27 cellular contexts compared by ENCODE assay signal in the genomic region with DNA sequence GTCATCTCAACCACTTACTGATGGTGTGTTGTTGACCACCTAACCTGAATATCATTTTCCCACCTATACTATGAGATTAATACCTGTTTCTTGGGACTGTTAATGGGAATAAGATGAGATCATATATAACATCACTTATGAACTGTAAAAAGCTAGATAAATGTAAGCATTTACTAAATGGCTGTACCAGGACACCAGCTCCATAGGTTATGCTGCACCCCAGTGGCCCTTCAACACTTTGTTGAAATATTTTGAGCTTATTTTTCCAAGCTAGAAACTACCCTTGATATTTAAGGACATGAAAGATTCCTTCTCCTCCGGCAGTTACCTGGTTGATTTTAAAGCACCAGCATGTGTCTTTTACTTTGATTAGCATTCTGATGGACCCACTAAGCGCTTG.
DNase-seq lines count a peak whose midpoint lies in the region; ATAC-seq and TF ChIP-seq lines count a peak whose summit lies in the region.
"Had no signal": no experiment of that assay in that cellular context is flagged by ENCODE, and none has a peak within 500 bp of the region (broad histone marks: within the 10 kb centered on the region; RNA-seq: fewer than 3 reads in every experiment).

No MANE protein-coding gene starts in this region.

- peaks cover 3% of the 10 kb centered on the region; the same call in 1 of the 2 replicates for H3K27me3 Mint-ChIP-seq in HFFc6 (ENCODE audit: insufficient read depth)
- H3K27me3 Mint-ChIP-seq: activated B cell treated with CpG ODN at 0.5 μM for 24 hours; CD4-positive, alpha-beta T cell had no signal

- TF ChIP-seq CTCF in HFFc6 (IDR thresholded peaks at IDR 0.05) = peak; percentile 33; the same call in 1 of the 2 replicates
- TF ChIP-seq CTCF in Panc1 (IDR thresholded peaks at IDR 0.05) = peak; percentile 48
- no peak for TF ChIP-seq CTCF in gastroesophageal sphincter (IDR thresholded peaks at IDR 0.05)
- TF ChIP-seq CTCF in sigmoid colon (IDR thresholded peaks at IDR 0.05) = peak in 1 of 4 experiments; percentile 14

- H3K4me3 Mint-ChIP-seq in HFFc6 = no peak overlapping the region
- H3K4me3 Mint-ChIP-seq: activated B cell treated with CpG ODN at 0.5 μM for 24 hours; activated CD8-positive, alpha-beta memory T cell treated with anti-CD3 and anti-CD28 coated beads, Interleukin-2, amount 10 ng/mL, durations not matched to agents 7 days and 5 days; CD4-positive, alpha-beta T cell had no signal

- H3K4me1 ChIP-seq in Panc1 (ENCODE audit: control insufficient read depth, insufficient read depth, low read length) = peaks cover 16% of the 10 kb centered on the region
- peaks cover 4 to 81% (median 25%) of the 10 kb centered on the region in 3 donors for H3K4me1 ChIP-seq in gastroesophageal sphincter
- peaks cover 0 to 68% (median 58%) of the 10 kb centered on the region in 4 donors for H3K4me1 ChIP-seq in sigmoid colon

- H3K27ac ChIP-seq in Panc1 (ENCODE audit: low read length) = peak overlapping the region; percentile 9; the same call in 1 of the 2 replicates
- peak overlapping the region; percentile 4 to 82 (median 70) for H3K27ac ChIP-seq in gastroesophageal sphincter
- peak overlapping the region; percentile 66 to 84 (median 69) for H3K27ac ChIP-seq in sigmoid colon
- H3K27ac ChIP-seq: brain microvascular endothelial cell, epithelial cell of prostate, lower lobe of right lung, thoracic aorta had no signal

- peaks cover 14% of the 10 kb centered on the region for H3K36me3 Mint-ChIP-seq in HFFc6 (ENCODE audit: low read depth)

- H3K27me3 ChIP-seq in Panc1 (ENCODE audit: control insufficient read depth, insufficient read depth, low read length) = no peaks in the 10 kb centered on the region
- no peaks in the 10 kb centered on the region for H3K27me3 ChIP-seq in gastroesophageal sphincter
- H3K27me3 ChIP-seq in sigmoid colon = no peaks in the 10 kb centered on the region
- H3K27me3 ChIP-seq: brain microvascular endothelial cell, heart right ventricle had no signal

- intact Hi-C loops in Panc1 (cut with micrococcal nuclease; ENCODE audit: unreplicated experiment) = no loop called here
- intact Hi-C loops in sigmoid colon (cut with DNase I) = loop anchor here (10.0 kb wide), 1 partner anchor 412 kb away; no protein-coding TSS in a partner anchor

- POLR2A ChIA-PET in Panc1 (lab: Charles Lee) = no interaction called here

- H3K4me1 Mint-ChIP-seq in HFFc6 (ENCODE audit: low read depth) = peaks cover 11% of the 10 kb centered on the region
- H3K4me1 Mint-ChIP-seq: activated B cell treated with CpG ODN at 0.5 μM for 24 hours had no signal

- TF ChIP-seq EP300 in gastroesophageal sphincter (IDR thresholded peaks at IDR 0.05) (no peak), sigmoid colon (IDR thresholded peaks at IDR 0.05) (no peak)

- peaks cover 10% of the 10 kb centered on the region for H3K36me3 ChIP-seq in Panc1 (ENCODE audit: control insufficient read depth, insufficient read depth, low read length)
- peaks cover 0 to 4% of the 10 kb centered on the region in 2 donors for H3K36me3 ChIP-seq in gastroesophageal sphincter
- H3K36me3 ChIP-seq in sigmoid colon = peaks cover 0 to 7% (median 0%) of the 10 kb centered on the region in 4 donors
- H3K36me3 ChIP-seq: brain microvascular endothelial cell, lower lobe of right lung had no signal

- no peak overlapping the region for H3K27ac Mint-ChIP-seq in HFFc6
- H3K27ac Mint-ChIP-seq: activated B cell treated with CpG ODN at 0.5 μM for 24 hours; activated CD8-positive, alpha-beta memory T cell treated with anti-CD3 and anti-CD28 coated beads, Interleukin-2, amount 10 ng/mL, durations not matched to agents 7 days and 5 days; CD4-positive, alpha-beta T cell; nephron had no signal

- 54 to 61% methylated on average over 2 of the region's 2 CpGs for WGBS in gastroesophageal sphincter (ENCODE audit: low coverage in 1 of 2), 2 donors
- WGBS in sigmoid colon, 2 donors = 94 to 96% methylated on average over 2 of the region's 2 CpGs

- CTCF ChIA-PET in Panc1 (lab: Charles Lee) = interaction anchor here (0.6 to 1.9 kb wide), 6 partner anchors 108 to 202 kb away, joined by 3 to 11 read pairs (median 4); no protein-coding TSS in a partner anchor

- H3K4me3 ChIP-seq in Panc1 (ENCODE audit: low read depth in 2 of 2, low read length in 2 of 2) = no peak overlapping the region
- H3K4me3 ChIP-seq in gastroesophageal sphincter = peak overlapping the region in 1 of 2 donors; percentile 29
- H3K4me3 ChIP-seq in sigmoid colon = peak overlapping the region in 3 of 4 donors; percentile 22 to 37 (median 35)
- H3K4me3 ChIP-seq: heart right ventricle, lower lobe of right lung, mucosa of descending colon, thoracic aorta had no signal

- in situ Hi-C loops in Panc1 (cut with HindIII; ENCODE audit: low pct_unique_long_range_greater_than_20kb, low sequenced_read_pairs) = no loop called here

- TF ChIP-seq POLR2A in gastroesophageal sphincter (IDR thresholded peaks at IDR 0.05) = no peak
- no peak for TF ChIP-seq POLR2A in sigmoid colon (IDR thresholded peaks at IDR 0.05)

- DNase-seq in HFFc6 (no peak), Panc1 (ENCODE audit: low read depth, low spot score) (no peak), sigmoid colon (no peak), NCI-H187 treated with DMSO at 0.1 percent for 48 hours (lab: John Stamatoyannopoulos, UW) (no peak), SHP77 (lab: John Stamatoyannopoulos, UW) (no peak), COLO668 (lab: John Stamatoyannopoulos, UW; ENCODE audit: unreplicated experiment) (no peak)
- no peak for DNase-seq in stimulated activated CD8-positive, alpha-beta memory T cell treated with anti-CD3 and anti-CD28 coated beads, Interleukin-4, amount 100 ng/mL, for 48 hours
- DNase-seq: activated B cell treated with CpG ODN at 0.5 μM for 24 hours; activated CD4-positive, alpha-beta T cell treated with anti-CD3 and anti-CD28 coated beads, Interleukin-2, amount 50 U/mL, for 1 hour; activated CD8-positive, alpha-beta memory T cell treated with anti-CD3 and anti-CD28 coated beads, Interleukin-2, amount 10 ng/mL, durations not matched to agents 7 days and 5 days; activated naive CD4-positive, alpha-beta T cell; activated T-cell treated with anti-CD3 and anti-CD28 coated beads, Interleukin-2, amount 50 U/mL, for 48 hours; brain microvascular endothelial cell; CD4-positive, alpha-beta T cell; effector CD8-positive, alpha-beta T cell; heart right ventricle; lower lobe of right lung; mucosa of descending colon; NCI-H1105 treated with DMSO at 0.1 percent for 48 hours; NCI-H2081 treated with DMSO at 0.1 percent for 48 hours; NCI-H446; stimulated activated CD4-positive, alpha-beta T cell treated with anti-CD3 and anti-CD28 coated beads, Interleukin-15, amount 100 ng/mL, for 24 hours; stimulated activated naive CD4-positive, alpha-beta T cell treated with Interleukin-2 at 50 U/mL for 16 hours had no signal

- ATAC-seq in Panc1 (peak; percentile 19; the same call in 1 of the 2 replicates), gastroesophageal sphincter (no peak)
- ATAC-seq: activated CD8-positive, alpha-beta memory T cell treated with anti-CD3 and anti-CD28 coated beads, Interleukin-2, amount 10 ng/mL, durations not matched to agents 7 days and 5 days; heart right ventricle; mucosa of descending colon had no signal

- no peaks in the 10 kb centered on the region for H3K9me3 Mint-ChIP-seq in HFFc6
- H3K9me3 Mint-ChIP-seq: activated B cell treated with CpG ODN at 0.5 μM for 24 hours; CD4-positive, alpha-beta T cell; nephron had no signal

- H3K9me3 ChIP-seq in Panc1 (ENCODE audit: control insufficient read depth, insufficient read depth, low read depth, low read length) (no peaks in the 10 kb centered on the region), gastroesophageal sphincter (no peaks in the 10 kb centered on the region), sigmoid colon (no peaks in the 10 kb centered on the region)
- H3K9me3 ChIP-seq: heart right ventricle, lower lobe of right lung, mucosa of descending colon, thoracic aorta had no signal

- BruUV-seq in Panc1 (replicated peaks; lab: Mats Ljungman, UMichigan) = no TSS peak

Comparison
In these comparisons a context has a peak if more than half of its experiments do, and no peak if none do; other contexts are left out.
1. CTCF ChIP-seq: peak in HFFc6 (single experiment) and Panc1 (single experiment); none in gastroesophageal sphincter (0 of 4).
2. H3K27ac ChIP-seq: peak in every context shown above with its lines; median percentile 70 in gastroesophageal sphincter; 69 in sigmoid colon; 9 in Panc1.
3. H3K4me3 ChIP-seq: peak in sigmoid colon (3 of 4); none in Panc1 (0 of 2).